ENCODE assay signal across 10 cellular contexts in genomic region chr3:7682822-7683229, GRCh38.
DNase-seq lines count a peak whose midpoint lies in the region; ATAC-seq and TF ChIP-seq lines count a peak whose summit lies in the region.
"Had no signal": no experiment of that assay in that cellular context is flagged by ENCODE, and none has a peak within 500 bp of the region (broad histone marks: within the 10 kb centered on the region; RNA-seq: fewer than 3 reads in every experiment).

No MANE protein-coding gene starts in this region.

- DNase-seq in amniotic epithelial cell (ENCODE audit: low read depth) (peak; percentile 78), right atrium auricular region (ENCODE audit: low spot score) (peak; percentile 77), NCI-H187 treated with DMSO at 0.1 percent for 48 hours (lab: John Stamatoyannopoulos, UW) (no peak), esophagus squamous epithelium (lab: John Stamatoyannopoulos, UW) (no peak), T-helper 1 cell (no peak)
- DNase-seq: nucleus accumbens had no signal

- H3K27ac ChIP-seq in HUES6 (ENCODE audit: low read depth, low read length) (peak overlapping the region; percentile 81), right atrium auricular region (peak overlapping the region; percentile 20 to 22), esophagus squamous epithelium (no peak overlapping the region)

- H3K4me1 ChIP-seq in HUES6 (ENCODE audit: control insufficient read depth, insufficient read depth, low read length) (peaks cover 16% of the 10 kb centered on the region; the same call in 1 of the 2 replicates), right atrium auricular region (peaks cover 0 to 11% of the 10 kb centered on the region in 2 donors), skeletal muscle satellite cell (ENCODE audit: control insufficient read depth, insufficient read depth, low read length) (peaks cover 14% of the 10 kb centered on the region), esophagus squamous epithelium (no peaks in the 10 kb centered on the region)

- no peak overlapping the region for H3K4me3 ChIP-seq in HUES6 (ENCODE audit: low read depth, low read length)
- no peak overlapping the region for H3K4me3 ChIP-seq in right atrium auricular region
- H3K4me3 ChIP-seq in skeletal muscle satellite cell (ENCODE audit: low read length), result no peak overlapping the region
- H3K4me3 ChIP-seq in esophagus squamous epithelium, result no peak overlapping the region

- 17 to 27% methylated on average over 4 of the region's 4 CpGs for WGBS in esophagus squamous epithelium, 2 donors

- intact Hi-C loops in esophagus squamous epithelium (cut with DNase I), result no loop called here

- H3K4me2 ChIP-seq in skeletal muscle satellite cell (ENCODE audit: low read length), result peak overlapping the region; percentile 58

- H3K27me3 ChIP-seq in HUES6 (ENCODE audit: control insufficient read depth, insufficient read depth, low read length) (no peaks in the 10 kb centered on the region), right atrium auricular region (no peaks in the 10 kb centered on the region), skeletal muscle satellite cell (ENCODE audit: control insufficient read depth, insufficient read depth, low read length) (no peaks in the 10 kb centered on the region), esophagus squamous epithelium (no peaks in the 10 kb centered on the region)

- no peak for TF ChIP-seq CTCF in right atrium auricular region (IDR thresholded peaks at IDR 0.05)
- TF ChIP-seq CTCF in esophagus squamous epithelium (IDR thresholded peaks at IDR 0.05), result no peak

- no peak for TF ChIP-seq POLR2A in esophagus squamous epithelium (IDR thresholded peaks at IDR 0.05)

- H3K9me3 ChIP-seq in HUES6 (ENCODE audit: control insufficient read depth, insufficient read depth, low read depth, low read length) (peaks cover 12% of the 10 kb centered on the region), right atrium auricular region (no peaks in the 10 kb centered on the region), skeletal muscle satellite cell (replicated peaks; ENCODE audit: low read length) (no peaks in the 10 kb centered on the region), esophagus squamous epithelium (no peaks in the 10 kb centered on the region)

- H3K36me3 ChIP-seq in HUES6 (ENCODE audit: control insufficient read depth, insufficient read depth, low read length) (no peaks in the 10 kb centered on the region), right atrium auricular region (no peaks in the 10 kb centered on the region), skeletal muscle satellite cell (ENCODE audit: insufficient read depth, low read length) (no peaks in the 10 kb centered on the region), esophagus squamous epithelium (no peaks in the 10 kb centered on the region)

- no peak for ATAC-seq in HG02852 (IDR thresholded peaks at IDR 0.05; ENCODE audit: unreplicated experiment)
- ATAC-seq: Panc1 had no signal

- H3K9ac ChIP-seq in HUES6 (ENCODE audit: low read length) (no peak overlapping the region), skeletal muscle satellite cell (ENCODE audit: low read depth, low read length) (no peak overlapping the region)

Comparison
In these comparisons a context has a peak if more than half of its experiments do, and no peak if none do; other contexts are left out.
1. H3K27ac ChIP-seq: peak in HUES6 (single experiment) and right atrium auricular region (2 of 2); none in esophagus squamous epithelium (0 of 4).
2. DNase-seq: peak in amniotic epithelial cell (single experiment) and right atrium auricular region (single experiment); none in NCI-H187 treated with DMSO at 0.1 percent for 48 hours (single experiment), esophagus squamous epithelium (single experiment) and T-helper 1 cell (0 of 5).